Comparison of ENCODE assay signal across 1 cellular context in genomic region chr5:177311723-177312648, GRCh38.
TF ChIP-seq lines count a peak whose summit lies in the region.

TSS of gene MXD3 (minus strand) at chr5:177311898. CDS start at chr5:177311830, 68 bp downstream.

TF ChIP-seq in K562, 482 proteins besides CTCF, POLR2A, EP300 and RAD21 (continued from another document and continues in another):
- TF ChIP-seq GTF2E2 (tag; IDR thresholded peaks at IDR 0.05) (no peak), ZKSCAN8 (CRISPR knock-in tag; IDR thresholded peaks at IDR 0.05) (no peak), FOXP4 (CRISPR knock-in tag; IDR thresholded peaks at IDR 0.05; ENCODE audit: borderline replicate concordance) (no peak), CBX2 (IDR thresholded peaks at IDR 0.05; ENCODE audit: insufficient read depth, low read length, poor library complexity, severe bottlenecking) (no peak), CGGBP1 (CRISPR knock-in tag; IDR thresholded peaks at IDR 0.05) (no peak), MTA2 (IDR thresholded peaks at IDR 0.05; ENCODE audit: low read depth) (no peak), ZNF217 (CRISPR knock-in tag; IDR thresholded peaks at IDR 0.05) (no peak), ZNF586 (CRISPR knock-in tag; conservative IDR thresholded peaks at IDR 0.05) (no peak), CCNT2 (IDR thresholded peaks at IDR 0.05; ENCODE audit: borderline replicate concordance, extremely low read depth, insufficient read length, low read depth, low read length) (peak; percentile 16), NFE2 (IDR thresholded peaks at IDR 0.05; ENCODE audit: low read depth) (peak; percentile 27; the same call in 1 of the 2 replicates), BCLAF1 (IDR thresholded peaks at IDR 0.05; ENCODE audit: borderline replicate concordance in 1 of 2, control insufficient read depth in 1 of 2, low read depth in 2 of 2, low read length in 1 of 2) (no peak), ZNF174 (CRISPR knock-in tag; IDR thresholded peaks at IDR 0.05) (no peak), MTA3 (IDR thresholded peaks at IDR 0.05; ENCODE audit: borderline replicate concordance) (peak; percentile 70; the same call in 1 of the 2 replicates), ZNF121 (CRISPR knock-in tag; conservative IDR thresholded peaks at IDR 0.05) (no peak), MYC (IDR thresholded peaks at IDR 0.05; ENCODE audit: low read depth, low read length) (peak; percentile 100), MYC (CRISPR knock-in tag; IDR thresholded peaks at IDR 0.05; ENCODE audit: borderline replicate concordance, low read depth) (peak; percentile 89; the same call in 1 of the 2 replicates), SP1 (CRISPR knock-in tag; IDR thresholded peaks at IDR 0.05) (peak; percentile 94), GATAD2B (IDR thresholded peaks at IDR 0.05; ENCODE audit: borderline replicate concordance) (peak; percentile 78; the same call in 1 of the 2 replicates), ETV5 (CRISPR knock-in tag; IDR thresholded peaks at IDR 0.05; ENCODE audit: low read depth) (no peak), SMAD4 (CRISPR knock-in tag; conservative IDR thresholded peaks at IDR 0.05) (peak; percentile 24), CUX1 (CRISPR knock-in tag; IDR thresholded peaks at IDR 0.05) (no peak), CHCHD3 (CRISPR knock-in tag; IDR thresholded peaks at IDR 0.05) (no peak), MCM2 (IDR thresholded peaks at IDR 0.05; ENCODE audit: low read depth) (no peak), ZBTB26 (CRISPR knock-in tag; IDR thresholded peaks at IDR 0.05) (no peak), ERF (CRISPR knock-in tag; IDR thresholded peaks at IDR 0.05) (no peak), ETS2 (tag; IDR thresholded peaks at IDR 0.05; ENCODE audit: borderline replicate concordance, poor library complexity, severe bottlenecking) (no peak), ZBTB33 (CRISPR knock-in tag; IDR thresholded peaks at IDR 0.05) (no peak), ZBTB2 (IDR thresholded peaks at IDR 0.05) (peak; percentile 82; the same call in 1 of the 2 replicates), BRCA1 (IDR thresholded peaks at IDR 0.05) (no peak), BRCA1 (CRISPR knock-in tag; IDR thresholded peaks at IDR 0.05) (no peak), ZNF197 (CRISPR knock-in tag; IDR thresholded peaks at IDR 0.05; ENCODE audit: low read depth) (no peak), THRB (CRISPR knock-in tag; conservative IDR thresholded peaks at IDR 0.05) (no peak), ZNF280B (CRISPR knock-in tag; IDR thresholded peaks at IDR 0.05) (no peak), BACH1 (tag; IDR thresholded peaks at IDR 0.05) (no peak), RBM34 (IDR thresholded peaks at IDR 0.05; ENCODE audit: borderline replicate concordance, insufficient read depth, low read length) (no peak), KLF16 (IDR thresholded peaks at IDR 0.05) (no peak), DLX4 (CRISPR knock-in tag; IDR thresholded peaks at IDR 0.05) (no peak), GTF3C2 (IDR thresholded peaks at IDR 0.05; ENCODE audit: borderline replicate concordance, extremely low read depth, insufficient read length) (no peak), GATAD2A (IDR thresholded peaks at IDR 0.05) (peak; percentile 74)
